Comparison of ENCODE assay signal across 16 cellular contexts in genomic region chr1:198232407-198232806, GRCh38.
DNase-seq lines count a peak whose midpoint lies in the region; ATAC-seq and TF ChIP-seq lines count a peak whose summit lies in the region.
"Had no signal": no experiment of that assay in that cellular context is flagged by ENCODE, and none has a peak within 500 bp of the region (broad histone marks: within the 10 kb centered on the region; RNA-seq: fewer than 3 reads in every experiment).

No MANE protein-coding gene starts in this region.

- no peak for DNase-seq in CD4-positive, CD25-positive, alpha-beta regulatory T cell
- DNase-seq in WTC11 (ENCODE audit: low spot score) (no peak), glomerular visceral epithelial cell (ENCODE audit: extremely low spot score) (peak; percentile 12), mesenteric fat pad (ENCODE audit: low spot score) (no peak), immature natural killer cell (no peak), mucosa of gallbladder (ENCODE audit: low spot score) (no peak), NOMO-1 treated with DMSO at 0.1 percent for 48 hours (lab: John Stamatoyannopoulos, UW; ENCODE audit: unreplicated experiment) (no peak)
- DNase-seq: AML-193; NCI-H1436 treated with DMSO at 0.1 percent for 48 hours; NCI-H2081; NCI-H2227 treated with DMSO at 0.1 percent for 48 hours; NCI-H524 treated with DMSO at 0.1 percent for 48 hours; NK-92 treated with Interleukin-12 subunit alpha and Interleukin-12 subunit beta, amount 100 ng/mL, for 24 hours had no signal

- POLR2A ChIA-PET in HEK293 (lab: Yijun Ruan, JAX) (interaction anchor here (0.7 kb wide), 1 partner anchor 316 kb away, joined by 3 read pairs; no protein-coding TSS in a partner anchor), WTC11 (lab: Charles Lee) (no interaction called here)

- peaks cover 20% of the 10 kb centered on the region for H3K36me3 Mint-ChIP-seq in CD4-positive, CD25-positive, alpha-beta regulatory T cell
- peaks cover 2% of the 10 kb centered on the region; the same call in 1 of the 2 replicates for H3K36me3 Mint-ChIP-seq in WTC11
- H3K36me3 Mint-ChIP-seq in immature natural killer cell: peaks cover 0 to 4% (median 0%) of the 10 kb centered on the region in 3 donors

- no peaks in the 10 kb centered on the region for H3K4me1 ChIP-seq in CD4-positive, CD25-positive, alpha-beta regulatory T cell (ENCODE audit: control insufficient read depth, insufficient read depth, low read length, poor library complexity, severe bottlenecking)
- 0 out of 2 replicates have a peak, but pooled peaks cover 7% of the 10 kb centered on the region for H3K4me1 ChIP-seq in HEK293 (ENCODE audit: control insufficient read depth, insufficient read depth, low read length)
- H3K4me1 ChIP-seq: HAP-1 had no signal

- H3K27me3 Mint-ChIP-seq in CD4-positive, CD25-positive, alpha-beta regulatory T cell: no peaks in the 10 kb centered on the region
- H3K27me3 Mint-ChIP-seq in WTC11 (ENCODE audit: low read depth): no peaks in the 10 kb centered on the region
- H3K27me3 Mint-ChIP-seq in immature natural killer cell (ENCODE audit: low read depth in 3 of 3): no peaks in the 10 kb centered on the region
- H3K27me3 Mint-ChIP-seq: IgD-negative memory B cell had no signal

- no peaks in the 10 kb centered on the region for H3K27me3 ChIP-seq in CD4-positive, CD25-positive, alpha-beta regulatory T cell (ENCODE audit: control insufficient read depth, insufficient read depth, low read length)

- CTCF ChIA-PET in HEK293 (lab: Yijun Ruan, JAX): no interaction called here
- CTCF ChIA-PET in WTC11 (lab: Charles Lee): no interaction called here

- H3K4me1 Mint-ChIP-seq in CD4-positive, CD25-positive, alpha-beta regulatory T cell: peaks cover 5 to 46% (median 24%) of the 10 kb centered on the region in 4 donors
- peaks cover 36% of the 10 kb centered on the region for H3K4me1 Mint-ChIP-seq in WTC11
- H3K4me1 Mint-ChIP-seq in immature natural killer cell: peaks cover 23 to 30% of the 10 kb centered on the region in 2 donors

- peak overlapping the region in 2 of 3 donors; percentile 14 to 16 for H3K27ac Mint-ChIP-seq in CD4-positive, CD25-positive, alpha-beta regulatory T cell
- H3K27ac Mint-ChIP-seq in WTC11: peak overlapping the region; percentile 96
- H3K27ac Mint-ChIP-seq in immature natural killer cell: peak overlapping the region in 2 of 6 donors; percentile 17 to 60

- TF ChIP-seq CTCF in HEK293 (tag by site-specific recombination; IDR thresholded peaks at IDR 0.05) (no peak), WTC11 (IDR thresholded peaks at IDR 0.05) (no peak)

- peaks cover 0 to 5% (median 2%) of the 10 kb centered on the region in 7 donors for H3K9me3 Mint-ChIP-seq in CD4-positive, CD25-positive, alpha-beta regulatory T cell
- no peaks in the 10 kb centered on the region for H3K9me3 Mint-ChIP-seq in WTC11
- no peaks in the 10 kb centered on the region for H3K9me3 Mint-ChIP-seq in immature natural killer cell

- no peak overlapping the region for H3K27ac ChIP-seq in CD4-positive, CD25-positive, alpha-beta regulatory T cell (ENCODE audit: insufficient read depth, low read length, poor library complexity, severe bottlenecking)
- H3K27ac ChIP-seq in HEK293 (ENCODE audit: extremely low read depth, low read depth, low read length): no peak overlapping the region

- no peaks in the 10 kb centered on the region for H3K9me3 ChIP-seq in CD4-positive, CD25-positive, alpha-beta regulatory T cell (ENCODE audit: control insufficient read depth in 2 of 2, low read length in 2 of 2)
- H3K9me3 ChIP-seq in HEK293 (ENCODE audit: control insufficient read depth, insufficient read depth, low read depth, low read length): no peaks in the 10 kb centered on the region
- H3K9me3 ChIP-seq: HAP-1 had no signal

- no peak overlapping the region for H3K4me3 Mint-ChIP-seq in CD4-positive, CD25-positive, alpha-beta regulatory T cell
- H3K4me3 Mint-ChIP-seq in WTC11 (no peak overlapping the region), immature natural killer cell (no peak overlapping the region)
- H3K4me3 Mint-ChIP-seq: IgD-negative memory B cell had no signal

- peaks cover 21% of the 10 kb centered on the region for H3K36me3 ChIP-seq in CD4-positive, CD25-positive, alpha-beta regulatory T cell (ENCODE audit: control insufficient read depth, insufficient read depth, low read length)
- peaks cover 0 to 7% of the 10 kb centered on the region in 2 experiments; a peak in 1 of 3 replicates for H3K36me3 ChIP-seq in HEK293 (ENCODE audit: control insufficient read depth in 2 of 2, insufficient read depth in 1 of 2, low read length in 2 of 2)
- H3K36me3 ChIP-seq: HAP-1 had no signal

- no peak for ATAC-seq in CD4-positive, CD25-positive, alpha-beta regulatory T cell (ENCODE audit: low read depth in 2 of 2)
- 0 out of 2 replicates have a peak, but pooled peaks have one; percentile 22 for ATAC-seq in WTC11

- no peak overlapping the region for H3K4me3 ChIP-seq in CD4-positive, CD25-positive, alpha-beta regulatory T cell (ENCODE audit: low read depth, low read length)
- no peak overlapping the region for H3K4me3 ChIP-seq in HEK293 (ENCODE audit: low read depth, low read length)
- H3K4me3 ChIP-seq: HAP-1 had no signal

TF ChIP-seq in HEK293, 187 proteins besides CTCF, POLR2A, EP300 and RAD21:
- TF ChIP-seq PBX3 (CRISPR knock-in tag; IDR thresholded peaks at IDR 0.05) (no peak), SCRT2 (tag by site-specific recombination; IDR thresholded peaks at IDR 0.05) (peak; percentile 96), SCRT1 (tag by site-specific recombination; IDR thresholded peaks at IDR 0.05; ENCODE audit: borderline replicate concordance) (peak; percentile 65)

TF ChIP-seq in WTC11, 78 proteins besides CTCF, POLR2A, EP300 and RAD21:
- TF ChIP-seq, protein P1, sequence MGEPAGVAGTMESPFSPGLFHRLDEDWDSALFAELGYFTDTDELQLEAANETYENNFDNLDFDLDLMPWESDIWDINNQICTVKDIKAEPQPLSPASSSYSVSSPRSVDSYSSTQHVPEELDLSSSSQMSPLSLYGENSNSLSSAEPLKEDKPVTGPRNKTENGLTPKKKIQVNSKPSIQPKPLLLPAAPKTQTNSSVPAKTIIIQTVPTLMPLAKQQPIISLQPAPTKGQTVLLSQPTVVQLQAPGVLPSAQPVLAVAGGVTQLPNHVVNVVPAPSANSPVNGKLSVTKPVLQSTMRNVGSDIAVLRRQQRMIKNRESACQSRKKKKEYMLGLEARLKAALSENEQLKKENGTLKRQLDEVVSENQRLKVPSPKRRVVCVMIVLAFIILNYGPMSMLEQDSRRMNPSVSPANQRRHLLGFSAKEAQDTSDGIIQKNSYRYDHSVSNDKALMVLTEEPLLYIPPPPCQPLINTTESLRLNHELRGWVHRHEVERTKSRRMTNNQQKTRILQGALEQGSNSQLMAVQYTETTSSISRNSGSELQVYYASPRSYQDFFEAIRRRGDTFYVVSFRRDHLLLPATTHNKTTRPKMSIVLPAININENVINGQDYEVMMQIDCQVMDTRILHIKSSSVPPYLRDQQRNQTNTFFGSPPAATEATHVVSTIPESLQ (CRISPR knock-in tag; IDR thresholded peaks at IDR 0.05): no peak
- TF ChIP-seq TEAD4 (CRISPR knock-in tag; IDR thresholded peaks at IDR 0.05): no peak
TF ChIP-seq in WTC11: peak in this region for 0.
